3 cellular contexts compared by ENCODE assay signal in genomic region chr9:33404782-33405362, GRCh38.
TF ChIP-seq lines count a peak whose summit lies in the region.

No MANE protein-coding gene starts in this region.

TF ChIP-seq in HCT116, 20 proteins besides CTCF, POLR2A, EP300 and RAD21:
- TF ChIP-seq SIN3A (IDR thresholded peaks at IDR 0.05; ENCODE audit: low read depth) = no peak
- TF ChIP-seq FOSL1 (IDR thresholded peaks at IDR 0.05; ENCODE audit: low read depth) = no peak
- TF ChIP-seq EZH2 (IDR thresholded peaks at IDR 0.05) = no peak
- TF ChIP-seq YY1 (IDR thresholded peaks at IDR 0.05; ENCODE audit: extremely low read depth, insufficient replicate concordance, low read depth, low read length) = no peak
- no peak for TF ChIP-seq JUND (IDR thresholded peaks at IDR 0.05)
- no peak for TF ChIP-seq TCF7L2 (IDR thresholded peaks at IDR 0.05; ENCODE audit: borderline replicate concordance, extremely low read depth, insufficient read depth, insufficient read length)
- TF ChIP-seq ZNF274 (IDR thresholded peaks at IDR 0.05; ENCODE audit: low read depth, low read length) = no peak
- no peak for TF ChIP-seq SRF (IDR thresholded peaks at IDR 0.05; ENCODE audit: low read depth)
- TF ChIP-seq POLR2AphosphoS5 (IDR thresholded peaks at IDR 0.05; ENCODE audit: low read depth, low read length) = no peak
- TF ChIP-seq EZH2phosphoT487 (IDR thresholded peaks at IDR 0.05; ENCODE audit: borderline replicate concordance) = no peak
- TF ChIP-seq SP1 (IDR thresholded peaks at IDR 0.05; ENCODE audit: low read depth) = no peak
TF ChIP-seq in HCT116: peak in this region for 0.

TF ChIP-seq in H1, 55 proteins besides CTCF, POLR2A, EP300 and RAD21:
- TF ChIP-seq CHD1 (IDR thresholded peaks at IDR 0.05; ENCODE audit: low read depth, low read length) = no peak
- no peak for TF ChIP-seq HDAC6 (IDR thresholded peaks at IDR 0.05; ENCODE audit: low read depth, low read length)
- TF ChIP-seq, protein P1, sequence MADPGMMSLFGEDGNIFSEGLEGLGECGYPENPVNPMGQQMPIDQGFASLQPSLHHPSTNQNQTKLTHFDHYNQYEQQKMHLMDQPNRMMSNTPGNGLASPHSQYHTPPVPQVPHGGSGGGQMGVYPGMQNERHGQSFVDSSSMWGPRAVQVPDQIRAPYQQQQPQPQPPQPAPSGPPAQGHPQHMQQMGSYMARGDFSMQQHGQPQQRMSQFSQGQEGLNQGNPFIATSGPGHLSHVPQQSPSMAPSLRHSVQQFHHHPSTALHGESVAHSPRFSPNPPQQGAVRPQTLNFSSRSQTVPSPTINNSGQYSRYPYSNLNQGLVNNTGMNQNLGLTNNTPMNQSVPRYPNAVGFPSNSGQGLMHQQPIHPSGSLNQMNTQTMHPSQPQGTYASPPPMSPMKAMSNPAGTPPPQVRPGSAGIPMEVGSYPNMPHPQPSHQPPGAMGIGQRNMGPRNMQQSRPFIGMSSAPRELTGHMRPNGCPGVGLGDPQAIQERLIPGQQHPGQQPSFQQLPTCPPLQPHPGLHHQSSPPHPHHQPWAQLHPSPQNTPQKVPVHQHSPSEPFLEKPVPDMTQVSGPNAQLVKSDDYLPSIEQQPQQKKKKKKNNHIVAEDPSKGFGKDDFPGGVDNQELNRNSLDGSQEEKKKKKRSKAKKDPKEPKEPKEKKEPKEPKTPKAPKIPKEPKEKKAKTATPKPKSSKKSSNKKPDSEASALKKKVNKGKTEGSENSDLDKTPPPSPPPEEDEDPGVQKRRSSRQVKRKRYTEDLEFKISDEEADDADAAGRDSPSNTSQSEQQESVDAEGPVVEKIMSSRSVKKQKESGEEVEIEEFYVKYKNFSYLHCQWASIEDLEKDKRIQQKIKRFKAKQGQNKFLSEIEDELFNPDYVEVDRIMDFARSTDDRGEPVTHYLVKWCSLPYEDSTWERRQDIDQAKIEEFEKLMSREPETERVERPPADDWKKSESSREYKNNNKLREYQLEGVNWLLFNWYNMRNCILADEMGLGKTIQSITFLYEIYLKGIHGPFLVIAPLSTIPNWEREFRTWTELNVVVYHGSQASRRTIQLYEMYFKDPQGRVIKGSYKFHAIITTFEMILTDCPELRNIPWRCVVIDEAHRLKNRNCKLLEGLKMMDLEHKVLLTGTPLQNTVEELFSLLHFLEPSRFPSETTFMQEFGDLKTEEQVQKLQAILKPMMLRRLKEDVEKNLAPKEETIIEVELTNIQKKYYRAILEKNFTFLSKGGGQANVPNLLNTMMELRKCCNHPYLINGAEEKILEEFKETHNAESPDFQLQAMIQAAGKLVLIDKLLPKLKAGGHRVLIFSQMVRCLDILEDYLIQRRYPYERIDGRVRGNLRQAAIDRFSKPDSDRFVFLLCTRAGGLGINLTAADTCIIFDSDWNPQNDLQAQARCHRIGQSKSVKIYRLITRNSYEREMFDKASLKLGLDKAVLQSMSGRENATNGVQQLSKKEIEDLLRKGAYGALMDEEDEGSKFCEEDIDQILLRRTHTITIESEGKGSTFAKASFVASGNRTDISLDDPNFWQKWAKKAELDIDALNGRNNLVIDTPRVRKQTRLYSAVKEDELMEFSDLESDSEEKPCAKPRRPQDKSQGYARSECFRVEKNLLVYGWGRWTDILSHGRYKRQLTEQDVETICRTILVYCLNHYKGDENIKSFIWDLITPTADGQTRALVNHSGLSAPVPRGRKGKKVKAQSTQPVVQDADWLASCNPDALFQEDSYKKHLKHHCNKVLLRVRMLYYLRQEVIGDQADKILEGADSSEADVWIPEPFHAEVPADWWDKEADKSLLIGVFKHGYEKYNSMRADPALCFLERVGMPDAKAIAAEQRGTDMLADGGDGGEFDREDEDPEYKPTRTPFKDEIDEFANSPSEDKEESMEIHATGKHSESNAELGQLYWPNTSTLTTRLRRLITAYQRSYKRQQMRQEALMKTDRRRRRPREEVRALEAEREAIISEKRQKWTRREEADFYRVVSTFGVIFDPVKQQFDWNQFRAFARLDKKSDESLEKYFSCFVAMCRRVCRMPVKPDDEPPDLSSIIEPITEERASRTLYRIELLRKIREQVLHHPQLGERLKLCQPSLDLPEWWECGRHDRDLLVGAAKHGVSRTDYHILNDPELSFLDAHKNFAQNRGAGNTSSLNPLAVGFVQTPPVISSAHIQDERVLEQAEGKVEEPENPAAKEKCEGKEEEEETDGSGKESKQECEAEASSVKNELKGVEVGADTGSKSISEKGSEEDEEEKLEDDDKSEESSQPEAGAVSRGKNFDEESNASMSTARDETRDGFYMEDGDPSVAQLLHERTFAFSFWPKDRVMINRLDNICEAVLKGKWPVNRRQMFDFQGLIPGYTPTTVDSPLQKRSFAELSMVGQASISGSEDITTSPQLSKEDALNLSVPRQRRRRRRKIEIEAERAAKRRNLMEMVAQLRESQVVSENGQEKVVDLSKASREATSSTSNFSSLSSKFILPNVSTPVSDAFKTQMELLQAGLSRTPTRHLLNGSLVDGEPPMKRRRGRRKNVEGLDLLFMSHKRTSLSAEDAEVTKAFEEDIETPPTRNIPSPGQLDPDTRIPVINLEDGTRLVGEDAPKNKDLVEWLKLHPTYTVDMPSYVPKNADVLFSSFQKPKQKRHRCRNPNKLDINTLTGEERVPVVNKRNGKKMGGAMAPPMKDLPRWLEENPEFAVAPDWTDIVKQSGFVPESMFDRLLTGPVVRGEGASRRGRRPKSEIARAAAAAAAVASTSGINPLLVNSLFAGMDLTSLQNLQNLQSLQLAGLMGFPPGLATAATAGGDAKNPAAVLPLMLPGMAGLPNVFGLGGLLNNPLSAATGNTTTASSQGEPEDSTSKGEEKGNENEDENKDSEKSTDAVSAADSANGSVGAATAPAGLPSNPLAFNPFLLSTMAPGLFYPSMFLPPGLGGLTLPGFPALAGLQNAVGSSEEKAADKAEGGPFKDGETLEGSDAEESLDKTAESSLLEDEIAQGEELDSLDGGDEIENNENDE (IDR thresholded peaks at IDR 0.05; ENCODE audit: insufficient replicate concordance, low read length) = no peak
- TF ChIP-seq SAP30 (IDR thresholded peaks at IDR 0.05; ENCODE audit: insufficient read depth, insufficient replicate concordance, low read length) = no peak

TF ChIP-seq in SK-N-SH treated with all-trans-retinoic acid at 6 μM for 48 hours, 23 proteins besides CTCF, POLR2A, EP300 and RAD21:
- TF ChIP-seq, protein P2, sequence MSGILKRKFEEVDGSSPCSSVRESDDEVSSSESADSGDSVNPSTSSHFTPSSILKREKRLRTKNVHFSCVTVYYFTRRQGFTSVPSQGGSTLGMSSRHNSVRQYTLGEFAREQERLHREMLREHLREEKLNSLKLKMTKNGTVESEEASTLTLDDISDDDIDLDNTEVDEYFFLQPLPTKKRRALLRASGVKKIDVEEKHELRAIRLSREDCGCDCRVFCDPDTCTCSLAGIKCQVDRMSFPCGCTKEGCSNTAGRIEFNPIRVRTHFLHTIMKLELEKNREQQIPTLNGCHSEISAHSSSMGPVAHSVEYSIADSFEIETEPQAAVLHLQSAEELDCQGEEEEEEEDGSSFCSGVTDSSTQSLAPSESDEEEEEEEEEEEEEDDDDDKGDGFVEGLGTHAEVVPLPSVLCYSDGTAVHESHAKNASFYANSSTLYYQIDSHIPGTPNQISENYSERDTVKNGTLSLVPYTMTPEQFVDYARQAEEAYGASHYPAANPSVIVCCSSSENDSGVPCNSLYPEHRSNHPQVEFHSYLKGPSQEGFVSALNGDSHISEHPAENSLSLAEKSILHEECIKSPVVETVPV (CRISPR knock-in tag; IDR thresholded peaks at IDR 0.05) = no peak
- TF ChIP-seq, protein P3, sequence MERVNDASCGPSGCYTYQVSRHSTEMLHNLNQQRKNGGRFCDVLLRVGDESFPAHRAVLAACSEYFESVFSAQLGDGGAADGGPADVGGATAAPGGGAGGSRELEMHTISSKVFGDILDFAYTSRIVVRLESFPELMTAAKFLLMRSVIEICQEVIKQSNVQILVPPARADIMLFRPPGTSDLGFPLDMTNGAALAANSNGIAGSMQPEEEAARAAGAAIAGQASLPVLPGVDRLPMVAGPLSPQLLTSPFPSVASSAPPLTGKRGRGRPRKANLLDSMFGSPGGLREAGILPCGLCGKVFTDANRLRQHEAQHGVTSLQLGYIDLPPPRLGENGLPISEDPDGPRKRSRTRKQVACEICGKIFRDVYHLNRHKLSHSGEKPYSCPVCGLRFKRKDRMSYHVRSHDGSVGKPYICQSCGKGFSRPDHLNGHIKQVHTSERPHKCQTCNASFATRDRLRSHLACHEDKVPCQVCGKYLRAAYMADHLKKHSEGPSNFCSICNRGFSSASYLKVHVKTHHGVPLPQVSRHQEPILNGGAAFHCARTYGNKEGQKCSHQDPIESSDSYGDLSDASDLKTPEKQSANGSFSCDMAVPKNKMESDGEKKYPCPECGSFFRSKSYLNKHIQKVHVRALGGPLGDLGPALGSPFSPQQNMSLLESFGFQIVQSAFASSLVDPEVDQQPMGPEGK (CRISPR knock-in tag; IDR thresholded peaks at IDR 0.05; ENCODE audit: borderline replicate concordance) = no peak
- no peak for TF ChIP-seq BACH2 (CRISPR knock-in tag; IDR thresholded peaks at IDR 0.05; ENCODE audit: borderline replicate concordance)
- TF ChIP-seq GLIS3 (CRISPR knock-in tag; IDR thresholded peaks at IDR 0.05) = no peak
- TF ChIP-seq ZNF565 (CRISPR knock-in tag; conservative IDR thresholded peaks at IDR 0.05; ENCODE audit: low read depth) = no peak
- no peak for TF ChIP-seq CREB5 (CRISPR knock-in tag; IDR thresholded peaks at IDR 0.05; ENCODE audit: low read depth)
- TF ChIP-seq ISL1 (CRISPR knock-in tag; IDR thresholded peaks at IDR 0.05) = no peak
- no peak for TF ChIP-seq OSR1 (CRISPR knock-in tag; IDR thresholded peaks at IDR 0.05)
- no peak for TF ChIP-seq ESRRG (CRISPR knock-in tag; IDR thresholded peaks at IDR 0.05)
- TF ChIP-seq CSDC2 (CRISPR knock-in tag; IDR thresholded peaks at IDR 0.05) = no peak
- TF ChIP-seq TSHZ2 (CRISPR knock-in tag; IDR thresholded peaks at IDR 0.05) = no peak
- no peak for TF ChIP-seq TOX (CRISPR knock-in tag; IDR thresholded peaks at IDR 0.05; ENCODE audit: borderline replicate concordance)
- TF ChIP-seq ZFP30 (CRISPR knock-in tag; IDR thresholded peaks at IDR 0.05) = no peak
- TF ChIP-seq ZFP3 (CRISPR knock-in tag; IDR thresholded peaks at IDR 0.05) = no peak
- TF ChIP-seq ZNF70 (CRISPR knock-in tag; IDR thresholded peaks at IDR 0.05) = no peak
TF ChIP-seq in SK-N-SH treated with all-trans-retinoic acid at 6 μM for 48 hours: peak in this region for 0.
